Comparison of ENCODE assay signal across 21 cellular contexts in genomic region chr18:56726906-56727305, GRCh38.
"Had no signal": no experiment of that assay in that cellular context is flagged by ENCODE, and none has a peak within 500 bp of the region (broad histone marks: within the 10 kb centered on the region; RNA-seq: fewer than 3 reads in every experiment).

No MANE protein-coding gene starts in this region.

- H3K4me3 ChIP-seq: coronary artery, esophagus squamous epithelium, hepatocyte, mucosa of descending colon, skin epidermis, suprapubic skin, thyroid gland had no signal

- H3K9me3 ChIP-seq: esophagus squamous epithelium, mucosa of descending colon, neutrophil, suprapubic skin, thyroid gland had no signal

- DNase-seq: dorsolateral prefrontal cortex; effector CD8-positive, alpha-beta T cell; esophagus squamous epithelium; foreskin keratinocyte; head of caudate nucleus; left colon; left ventricle myocardium superior; mucosa of descending colon; naive thymus-derived CD8-positive, alpha-beta T cell; posterior cingulate gyrus; stimulated activated naive B cell treated with anti-CD40 and anti-IgM and Interleukin-4, amounts not matched to agents 10 μg/mL and 1 μg/mL and 100 μg/mL, for 72 hours; thyroid gland had no signal

- H3K27ac Mint-ChIP-seq: stimulated activated naive B cell treated with anti-CD40 and anti-IgM and Interleukin-4, amounts not matched to agents 10 μg/mL and 1 μg/mL and 100 μg/mL, for 72 hours; type B pancreatic cell had no signal

- H3K36me3 ChIP-seq: suprapubic skin, thyroid gland had no signal

- H3K4me3 Mint-ChIP-seq: naive thymus-derived CD8-positive, alpha-beta T cell; stimulated activated naive B cell treated with anti-CD40 and anti-IgM and Interleukin-4, amounts not matched to agents 10 μg/mL and 1 μg/mL and 100 μg/mL, for 72 hours; type B pancreatic cell had no signal

- H3K79me2 ChIP-seq: hepatocyte had no signal

- H3K4me2 ChIP-seq: hepatocyte had no signal

- H3K27me3 Mint-ChIP-seq: naive thymus-derived CD8-positive, alpha-beta T cell; stimulated activated naive B cell treated with anti-CD40 and anti-IgM and Interleukin-4, amounts not matched to agents 10 μg/mL and 1 μg/mL and 100 μg/mL, for 72 hours; type B pancreatic cell had no signal

- H3K27me3 ChIP-seq: dorsolateral prefrontal cortex, esophagus squamous epithelium, foreskin keratinocyte, hepatocyte, neutrophil, suprapubic skin, thyroid gland had no signal

- FAIRE-seq: endometrium, urothelium cell line had no signal

- H3K4me1 ChIP-seq: esophagus squamous epithelium, suprapubic skin, thyroid gland had no signal

- H2AFZ ChIP-seq: hepatocyte had no signal

- H3K27ac ChIP-seq: coronary artery, epithelial cell of prostate, esophagus squamous epithelium, foreskin keratinocyte, hepatocyte, neutrophil, skin epidermis, suprapubic skin, thyroid gland had no signal

- H3K9me3 Mint-ChIP-seq: type B pancreatic cell had no signal
